7 cellular contexts compared by ENCODE assay signal in genomic region chr5:35803221-35803651, GRCh38. TPM values are rescaled to one million over a fixed set of nuclear protein-coding genes. Genes with fewer than 3 reads are reported as not detected.
DNase-seq lines count a peak whose midpoint lies in the region; ATAC-seq and TF ChIP-seq lines count a peak whose summit lies in the region.

No MANE protein-coding gene starts in this region.

- H3K79me1 ChIP-seq in mesenchymal stem cell (replicated peaks; ENCODE audit: low read length, poor library complexity, severe bottlenecking), result no peaks in the 10 kb centered on the region

- no peak overlapping the region for H3K27ac Mint-ChIP-seq in GM23338

- WGBS in mesenchymal stem cell, result 12% methylated on average over 3 of the region's 3 CpGs

- H3K4me3 ChIP-seq in GM23338 (no peak overlapping the region), choroid plexus epithelial cell (ENCODE audit: low read depth, low read length) (no peak overlapping the region), mesenchymal stem cell (ENCODE audit: insufficient read depth in 1 of 2, low read depth in 1 of 2, low read length in 2 of 2) (no peak overlapping the region)

- H2BK15ac ChIP-seq in mesenchymal stem cell (ENCODE audit: low read depth, poor library complexity, severe bottlenecking), result no peak overlapping the region

- H4K8ac ChIP-seq in mesenchymal stem cell (ENCODE audit: low read length), result no peak overlapping the region

- H3K14ac ChIP-seq in mesenchymal stem cell (ENCODE audit: low read length in 2 of 2), result no peak overlapping the region

- H3K36me3 Mint-ChIP-seq in GM23338 (ENCODE audit: low read depth), result no peaks in the 10 kb centered on the region

- no peak overlapping the region for H3K23ac ChIP-seq in mesenchymal stem cell (ENCODE audit: low read length in 2 of 2)

- H3K27me3 ChIP-seq in GM23338 (ENCODE audit: insufficient read depth) (no peaks in the 10 kb centered on the region), mesenchymal stem cell (ENCODE audit: control insufficient read depth in 1 of 2, insufficient read depth in 1 of 2, low read length in 2 of 2) (no peaks in the 10 kb centered on the region)

- no peaks in the 10 kb centered on the region for H3K79me2 ChIP-seq in GM23338 (replicated peaks; ENCODE audit: insufficient read depth)

- peak overlapping the region in 1 of 2 experiments; percentile 28 for H3K18ac ChIP-seq in mesenchymal stem cell (ENCODE audit: low read depth in 1 of 2, low read length in 2 of 2)

- no peak overlapping the region for H2BK12ac ChIP-seq in mesenchymal stem cell (ENCODE audit: low read length in 2 of 2)

- no peaks in the 10 kb centered on the region for H3K9me3 Mint-ChIP-seq in GM23338

- H3K27me3 Mint-ChIP-seq in GM23338 (ENCODE audit: insufficient read depth, low read depth, poor library complexity), result peaks cover 4% of the 10 kb centered on the region

- no peaks in the 10 kb centered on the region for H3F3A ChIP-seq in GM23338 (replicated peaks; ENCODE audit: low read depth)

- H3K4me2 ChIP-seq in GM23338, result no peak overlapping the region
- no peak overlapping the region for H3K4me2 ChIP-seq in mesenchymal stem cell (ENCODE audit: low read length, poor library complexity, severe bottlenecking)

- H4K20me1 ChIP-seq in GM23338 (replicated peaks; ENCODE audit: insufficient read depth), result no peaks in the 10 kb centered on the region

- H4K91ac ChIP-seq in mesenchymal stem cell (ENCODE audit: low read length), result no peak overlapping the region

- no peaks in the 10 kb centered on the region for H3K9me2 ChIP-seq in GM23338 (ENCODE audit: insufficient read depth)

- no peak overlapping the region for H2AFZ ChIP-seq in GM23338
- no peak overlapping the region for H2AFZ ChIP-seq in mesenchymal stem cell (ENCODE audit: low read depth, low read length)

- H3K27ac ChIP-seq in GM23338 (ENCODE audit: low read depth), result no peak overlapping the region
- H3K27ac ChIP-seq in mesenchymal stem cell (ENCODE audit: low read length, poor library complexity, severe bottlenecking), result no peak overlapping the region

- no peak overlapping the region for H2BK120ac ChIP-seq in mesenchymal stem cell (ENCODE audit: low read depth, low read length)

- H3K4me3 Mint-ChIP-seq in GM23338, result no peak overlapping the region

- H3K36me3 ChIP-seq in GM23338 (ENCODE audit: insufficient read depth) (no peaks in the 10 kb centered on the region), mesenchymal stem cell (ENCODE audit: control insufficient read depth in 1 of 2, insufficient read depth in 2 of 2, low read depth in 1 of 2, low read length in 2 of 2) (no peaks in the 10 kb centered on the region)

- no peak overlapping the region for H2BK5ac ChIP-seq in mesenchymal stem cell (ENCODE audit: low read depth, low read length, poor library complexity, severe bottlenecking)

- no peak overlapping the region for H3K4ac ChIP-seq in mesenchymal stem cell (ENCODE audit: low read depth in 1 of 2, low read length in 2 of 2)

- no peak overlapping the region for H2AK5ac ChIP-seq in mesenchymal stem cell (ENCODE audit: low read length, severe bottlenecking)

- H3K4me1 ChIP-seq in GM23338 (ENCODE audit: insufficient read depth) (no peaks in the 10 kb centered on the region), mesenchymal stem cell (ENCODE audit: control insufficient read depth, insufficient read depth, low read depth, low read length) (no peaks in the 10 kb centered on the region)

- TF ChIP-seq CTCF in GM23338 (conservative IDR thresholded peaks at IDR 0.05; ENCODE audit: low read depth in 2 of 2) (no peak), choroid plexus epithelial cell (conservative IDR thresholded peaks at IDR 0.05; ENCODE audit: low read depth, low read length) (no peak)

- ATAC-seq in GM23338, result peak; percentile 89
- no peak for ATAC-seq in HG03521 (IDR thresholded peaks at IDR 0.05; ENCODE audit: unreplicated experiment)
- no peak for ATAC-seq in GM18511 (IDR thresholded peaks at IDR 0.05; ENCODE audit: unreplicated experiment)

- DNase-seq in GM23338 (ENCODE audit: low spot score) (peak; percentile 77), NCI-H69 (lab: John Stamatoyannopoulos, UW) (peak; percentile 94), choroid plexus epithelial cell (ENCODE audit: low read depth) (peak; percentile 78), mesenchymal stem cell (peak; percentile 73)
- DNase-seq in activated CD8-positive, alpha-beta memory T cell treated with anti-CD3 and anti-CD28 coated beads for 24 hours, result no peak

- H3K9me3 ChIP-seq in mesenchymal stem cell (ENCODE audit: control insufficient read depth, low read length), result no peaks in the 10 kb centered on the region

- peaks cover 6% of the 10 kb centered on the region for H3K4me1 Mint-ChIP-seq in GM23338

- H3K9ac ChIP-seq in mesenchymal stem cell (ENCODE audit: low read length), result no peak overlapping the region

TF ChIP-seq in GM23338, 12 proteins besides CTCF, POLR2A, EP300 and RAD21 (continues in another document):
- no peak for TF ChIP-seq ETS1 (IDR thresholded peaks at IDR 0.05)
- TF ChIP-seq EZH2phosphoT487 (IDR thresholded peaks at IDR 0.05; ENCODE audit: unreplicated experiment), result no peak
- no peak for TF ChIP-seq ZNF114 (CRISPR knock-in tag; IDR thresholded peaks at IDR 0.05)
- no peak for TF ChIP-seq POLR2AphosphoS5 (IDR thresholded peaks at IDR 0.05; ENCODE audit: low read depth)
- TF ChIP-seq REST (IDR thresholded peaks at IDR 0.05; ENCODE audit: unreplicated experiment), result no peak
- TF ChIP-seq CREB1 (CRISPR knock-in tag; IDR thresholded peaks at IDR 0.05; ENCODE audit: low read depth), result no peak
- no peak for TF ChIP-seq NANOG (IDR thresholded peaks at IDR 0.05; ENCODE audit: borderline replicate concordance)
- no peak for TF ChIP-seq EZH2 (IDR thresholded peaks at IDR 0.05; ENCODE audit: low read depth, unreplicated experiment)
- TF ChIP-seq ZNF331 (CRISPR knock-in tag; IDR thresholded peaks at IDR 0.05; ENCODE audit: low read depth), result no peak
- no peak for TF ChIP-seq JUNB (IDR thresholded peaks at IDR 0.05; ENCODE audit: unreplicated experiment)

RNA-seq across cellular contexts. Expression of gene IL7R, which starts 53.5 kb away (rescaled TPM):
- not detected in 2 replicates for total RNA-seq in GM23338 (2014; rRNA removed; shearing (Covaris generic))
- not detected in 2 replicates for polyA plus RNA-seq in GM23338 (2016; fragmentation: Nextera tagmentation; extraction: Ambion mirVana)
- 36.0 TPM for polyA plus RNA-seq in mesenchymal stem cell (2013, experiment 1 of 2)
- polyA plus RNA-seq in mesenchymal stem cell (2013, experiment 2 of 2), result 35.3 TPM
